ENCODE assay signal across 15 cellular contexts in genomic region chr1:227926896-227927885, GRCh38. TPM values are rescaled to one million over a fixed set of nuclear protein-coding genes. Genes with fewer than 3 reads are reported as not detected.
DNase-seq lines count a peak whose midpoint lies in the region; ATAC-seq and TF ChIP-seq lines count a peak whose summit lies in the region.
"Had no signal": no experiment of that assay in that cellular context is flagged by ENCODE, and none has a peak within 500 bp of the region (broad histone marks: within the 10 kb centered on the region; RNA-seq: fewer than 3 reads in every experiment).

No MANE protein-coding gene starts in this region.

- H3K4me3 Mint-ChIP-seq in glutamatergic neuron (ENCODE audit: unreplicated experiment): no peak overlapping the region
- H3K4me3 Mint-ChIP-seq: CD4-positive, CD25-positive, alpha-beta regulatory T cell had no signal

- ATAC-seq in Right ventricle myocardium superior (ENCODE audit: poor library complexity): no peak
- ATAC-seq: HCT116 had no signal

- H2AFZ ChIP-seq in osteoblast (ENCODE audit: low read length): no peak overlapping the region

- no peaks in the 10 kb centered on the region for H3K27me3 Mint-ChIP-seq in glutamatergic neuron (ENCODE audit: unreplicated experiment)
- H3K27me3 Mint-ChIP-seq: CD4-positive, CD25-positive, alpha-beta regulatory T cell had no signal

- H3K27ac Mint-ChIP-seq in glutamatergic neuron (ENCODE audit: unreplicated experiment): no peak overlapping the region

- TF ChIP-seq CTCF in right atrium auricular region (IDR thresholded peaks at IDR 0.05) (no peak), glutamatergic neuron (IDR thresholded peaks at IDR 0.05; ENCODE audit: partially characterized antibody, unreplicated experiment) (no peak), osteoblast (IDR thresholded peaks at IDR 0.05; ENCODE audit: extremely low read depth, low read depth, low read length) (no peak)

- no peaks in the 10 kb centered on the region for H4K20me1 ChIP-seq in osteoblast (ENCODE audit: insufficient read depth, low read length)

- no peaks in the 10 kb centered on the region for H3K36me3 ChIP-seq in right atrium auricular region
- no peaks in the 10 kb centered on the region for H3K36me3 ChIP-seq in H7 (replicated peaks; ENCODE audit: control insufficient read depth, insufficient read depth, low read length)
- H3K36me3 ChIP-seq in osteoblast (ENCODE audit: insufficient read depth, low read length): no peaks in the 10 kb centered on the region
- no peaks in the 10 kb centered on the region for H3K36me3 ChIP-seq in effector memory CD4-positive, alpha-beta T cell (ENCODE audit: control insufficient read depth, insufficient read depth, low read length)
- H3K36me3 ChIP-seq: BLaER1 treated with 17β-estradiol and CSF1 and Interleukin-3, amounts not matched to agents 10 nM and 100 nM had no signal

- peaks cover 5% of the 10 kb centered on the region for H3K36me3 Mint-ChIP-seq in glutamatergic neuron (ENCODE audit: unreplicated experiment)
- H3K36me3 Mint-ChIP-seq: CD4-positive, CD25-positive, alpha-beta regulatory T cell had no signal

- H3K4me1 Mint-ChIP-seq in glutamatergic neuron (ENCODE audit: low read depth, unreplicated experiment): peaks cover 12% of the 10 kb centered on the region

- H3K9me3 ChIP-seq in right atrium auricular region: no peaks in the 10 kb centered on the region
- no peaks in the 10 kb centered on the region for H3K9me3 ChIP-seq in osteoblast (ENCODE audit: low read depth, low read length)
- no peaks in the 10 kb centered on the region for H3K9me3 ChIP-seq in effector memory CD4-positive, alpha-beta T cell (ENCODE audit: control insufficient read depth, low read length)
- H3K9me3 ChIP-seq: BLaER1 treated with 17β-estradiol and CSF1 and Interleukin-3, amounts not matched to agents 10 nM and 100 nM had no signal

- H3K27me3 ChIP-seq in right atrium auricular region (no peaks in the 10 kb centered on the region), H7 (ENCODE audit: control insufficient read depth, insufficient read depth, low read length) (no peaks in the 10 kb centered on the region), osteoblast (ENCODE audit: insufficient read depth, low read length) (no peaks in the 10 kb centered on the region)
- no peaks in the 10 kb centered on the region for H3K27me3 ChIP-seq in effector memory CD4-positive, alpha-beta T cell (replicated peaks; ENCODE audit: control insufficient read depth, insufficient read depth, low read length, poor library complexity, severe bottlenecking)
- H3K27me3 ChIP-seq: BLaER1 treated with 17β-estradiol and CSF1 and Interleukin-3, amounts not matched to agents 10 nM and 100 nM had no signal

- H3K79me2 ChIP-seq in osteoblast (ENCODE audit: insufficient read depth, low read length): no peaks in the 10 kb centered on the region

- H3K4me2 ChIP-seq in osteoblast (ENCODE audit: insufficient read depth, low read length): no peak overlapping the region
- H3K4me2 ChIP-seq: BLaER1 treated with 17β-estradiol and CSF1 and Interleukin-3, amounts not matched to agents 10 nM and 100 nM had no signal

- intact Hi-C loops in Right ventricle myocardium superior (cut with DNase I): no loop called here

- H3K4me1 ChIP-seq in right atrium auricular region (no peaks in the 10 kb centered on the region), osteoblast (ENCODE audit: insufficient read depth, low read length) (no peaks in the 10 kb centered on the region)
- H3K4me1 ChIP-seq in effector memory CD4-positive, alpha-beta T cell (ENCODE audit: control insufficient read depth, insufficient read depth, low read length, poor library complexity, severe bottlenecking): no peaks in the 10 kb centered on the region

- peak; percentile 20 for DNase-seq in Right ventricle myocardium superior
- no peak for DNase-seq in right atrium auricular region (ENCODE audit: low spot score)
- peak; percentile 49 for DNase-seq in H7
- DNase-seq in glutamatergic neuron: peak; percentile 17
- peak; percentile 41 for DNase-seq in osteoblast (ENCODE audit: insufficient read length, low spot score, missing footprints)
- DNase-seq in effector memory CD4-positive, alpha-beta T cell: no peak
- no peak for DNase-seq in NCI-H510A treated with DMSO at 0.1 percent for 48 hours (lab: John Stamatoyannopoulos, UW)
- DNase-seq: 8988T; AML-193; CD4-positive, CD25-positive, alpha-beta regulatory T cell; DMS53; GF-D8; IMR-90 had no signal

- H3K9me3 Mint-ChIP-seq in glutamatergic neuron (ENCODE audit: unreplicated experiment): peaks cover 4% of the 10 kb centered on the region
- H3K9me3 Mint-ChIP-seq: CD4-positive, CD25-positive, alpha-beta regulatory T cell had no signal

- H3K4me3 ChIP-seq in right atrium auricular region: no peak overlapping the region
- H3K4me3 ChIP-seq in H7 (ENCODE audit: insufficient read depth, low read depth, low read length): no peak overlapping the region
- H3K4me3 ChIP-seq in osteoblast (ENCODE audit: insufficient read depth, low read length): no peak overlapping the region
- H3K4me3 ChIP-seq in effector memory CD4-positive, alpha-beta T cell (ENCODE audit: insufficient read depth, low read depth, low read length, poor library complexity, severe bottlenecking): no peak overlapping the region
- H3K4me3 ChIP-seq: BLaER1 treated with 17β-estradiol and CSF1 and Interleukin-3, amounts not matched to agents 10 nM and 100 nM had no signal

- H3K27ac ChIP-seq in right atrium auricular region (no peak overlapping the region), osteoblast (ENCODE audit: low read depth, low read length) (no peak overlapping the region)
- no peak overlapping the region for H3K27ac ChIP-seq in effector memory CD4-positive, alpha-beta T cell (ENCODE audit: insufficient read depth, low read length, poor library complexity, severe bottlenecking)
- H3K27ac ChIP-seq: BLaER1 treated with 17β-estradiol and CSF1 and Interleukin-3, amounts not matched to agents 10 nM and 100 nM had no signal

RNA-seq across cellular contexts. Expression of gene WNT9A, which starts 20.5 kb away (rescaled TPM):
- total RNA-seq in Right ventricle myocardium superior (0.59 TPM), right atrium auricular region (1 to 10 TPM in 1 of 2 donors, under 1 TPM in 1; 0.78 to 2.2 TPM), glutamatergic neuron (ENCODE audit: unreplicated experiment) (13.8 TPM), osteoblast (0.36 and 0.88 TPM in 2 replicates)
- 3.2 and 4.0 TPM in 2 replicates for total RNA-seq in H7 (2014; rRNA removed; shearing (Covaris generic))

Comparison
In these comparisons a context has a peak if more than half of its experiments do, and no peak if none do; other contexts are left out.
1. DNase-seq: peak in Right ventricle myocardium superior (single experiment), H7 (single experiment), glutamatergic neuron (single experiment) and osteoblast (single experiment); none in right atrium auricular region (single experiment), effector memory CD4-positive, alpha-beta T cell (0 of 3) and NCI-H510A treated with DMSO at 0.1 percent for 48 hours (single experiment).